In genomic region chr18:267380-267687, GRCh38 we compare ENCODE assay signal across 8 cellular contexts. TPM values are rescaled to one million over a fixed set of nuclear protein-coding genes. Genes with fewer than 3 reads are reported as not detected.
DNase-seq lines count a peak whose midpoint lies in the region; ATAC-seq lines count a peak whose summit lies in the region.

No MANE protein-coding gene starts in this region.

- H3K4me3 ChIP-seq in BLaER1 (peak overlapping the region; percentile 98), muscle layer of duodenum (ENCODE audit: low read depth in 1 of 2, low read length in 2 of 2) (peak overlapping the region; percentile 78 to 82)

- H3K27ac ChIP-seq in BLaER1 (peak overlapping the region; percentile 98), muscle layer of duodenum (ENCODE audit: low read length) (peak overlapping the region; percentile 98)

- peak overlapping the region; percentile 82 for H3K4me2 ChIP-seq in BLaER1

- peak overlapping the region; percentile 96 for H3K9ac ChIP-seq in BLaER1

- no peaks in the 10 kb centered on the region for H3K9me3 ChIP-seq in BLaER1
- H3K9me3 ChIP-seq in muscle layer of duodenum (ENCODE audit: control insufficient read depth in 1 of 2, low read length in 2 of 2), result no peaks in the 10 kb centered on the region

- H3K27me3 ChIP-seq in BLaER1, result no peaks in the 10 kb centered on the region
- no peaks in the 10 kb centered on the region for H3K27me3 ChIP-seq in muscle layer of duodenum (ENCODE audit: low read depth, low read length)

- H4K20me1 ChIP-seq in BLaER1, result peaks cover 15% of the 10 kb centered on the region; the same call in 1 of the 2 replicates

- H3K36me3 ChIP-seq in BLaER1 (peaks cover 31% of the 10 kb centered on the region), muscle layer of duodenum (ENCODE audit: control insufficient read depth in 1 of 2, insufficient read depth in 2 of 2, low read length in 2 of 2) (peaks cover 18 to 27% of the 10 kb centered on the region in 2 donors)

- peak; percentile 77 for DNase-seq in NCI-H2227 (lab: John Stamatoyannopoulos, UW; ENCODE audit: unreplicated experiment)
- peak; percentile 41 for DNase-seq in cerebellar cortex (ENCODE audit: low spot score)
- DNase-seq in occipital lobe (lab: John Stamatoyannopoulos, UW), result no peak

- peak; percentile 38 for ATAC-seq in GM18909 (IDR thresholded peaks at IDR 0.05; ENCODE audit: poor library complexity, unreplicated experiment)
- ATAC-seq in GM21447 (IDR thresholded peaks at IDR 0.05; ENCODE audit: unreplicated experiment), result no peak
- ATAC-seq in HG02588 (IDR thresholded peaks at IDR 0.05; ENCODE audit: unreplicated experiment), result no peak

- H3K4me1 ChIP-seq in BLaER1 (peaks cover 28% of the 10 kb centered on the region), muscle layer of duodenum (ENCODE audit: control insufficient read depth in 1 of 2, insufficient read depth in 2 of 2, low read length in 2 of 2) (peaks cover 0 to 22% of the 10 kb centered on the region in 2 donors)

RNA-seq across cellular contexts. Expression of gene THOC1, which starts 0.5 kb away (rescaled TPM):
- 117 TPM for total RNA-seq in occipital lobe
